ENCODE assay signal across 8 cellular contexts in genomic region chr1:82161651-82162238, GRCh38.
DNase-seq lines count a peak whose midpoint lies in the region; TF ChIP-seq lines count a peak whose summit lies in the region.

No MANE protein-coding gene starts in this region.

- H3K4me2 ChIP-seq in neural cell (ENCODE audit: low read length), result no peak overlapping the region

- TF ChIP-seq EP300 in neural cell (conservative IDR thresholded peaks at IDR 0.05; ENCODE audit: poor library complexity, severe bottlenecking), result peak; percentile 25

- no peak overlapping the region for H3K9ac ChIP-seq in neural cell (ENCODE audit: low read length)

- in situ Hi-C loops in G401 (cut with HindIII; ENCODE audit: low sequenced_read_pairs), result no loop called here

- H3K27me3 ChIP-seq in ascending aorta (no peaks in the 10 kb centered on the region), neural cell (ENCODE audit: insufficient read depth, low read depth, low read length) (no peaks in the 10 kb centered on the region)

- no peaks in the 10 kb centered on the region for H3K36me3 ChIP-seq in ascending aorta
- H3K36me3 ChIP-seq in neural cell (ENCODE audit: insufficient read depth, low read length), result no peaks in the 10 kb centered on the region

- H3K27ac ChIP-seq in ascending aorta, result no peak overlapping the region
- H3K27ac ChIP-seq in neural cell (ENCODE audit: low read length), result no peak overlapping the region

- no peaks in the 10 kb centered on the region for H3K4me1 ChIP-seq in ascending aorta

- POLR2A ChIA-PET in GM10248 (lab: Yijun Ruan, JAX), result no interaction called here

- no peaks in the 10 kb centered on the region for H3F3A ChIP-seq in neural cell (ENCODE audit: insufficient read depth, low read length, poor library complexity, severe bottlenecking)

- H4K20me1 ChIP-seq in neural cell (ENCODE audit: insufficient read depth), result no peaks in the 10 kb centered on the region

- TF ChIP-seq CTCF in GM10248 (IDR thresholded peaks at IDR 0.05; ENCODE audit: control extremely low read depth, extremely low read depth, low read depth, missing control alignments) (no peak), ascending aorta (IDR thresholded peaks at IDR 0.05) (no peak), neural cell (IDR thresholded peaks at IDR 0.05; ENCODE audit: poor library complexity, severe bottlenecking) (no peak)

- no peaks in the 10 kb centered on the region for H3K9me2 ChIP-seq in neural cell (ENCODE audit: insufficient read depth, low read length)

- CTCF ChIA-PET in GM10248 (lab: Yijun Ruan, JAX), result no interaction called here

- no peak for TF ChIP-seq RAD21 in neural cell (conservative IDR thresholded peaks at IDR 0.05)

- H3K9me3 ChIP-seq in ascending aorta (no peaks in the 10 kb centered on the region), neural cell (ENCODE audit: low read length) (no peaks in the 10 kb centered on the region)

- peak; percentile 12 for DNase-seq in GM10248 (ENCODE audit: extremely low spot score)
- DNase-seq in KG1 (lab: John Stamatoyannopoulos, UW), result peak; percentile 20
- no peak for DNase-seq in ascending aorta (ENCODE audit: low spot score in 2 of 2)
- no peak for DNase-seq in G401 (ENCODE audit: low spot score)
- no peak for DNase-seq in NCI-H526 treated with DMSO at 0.1 percent for 48 hours (lab: John Stamatoyannopoulos, UW)
- DNase-seq in NCI-H1436 treated with DMSO at 0.1 percent for 48 hours (lab: John Stamatoyannopoulos, UW), result no peak
- DNase-seq in C1 segment of cervical spinal cord (lab: John Stamatoyannopoulos, UW), result no peak

- no peaks in the 10 kb centered on the region for H3K79me2 ChIP-seq in neural cell (replicated peaks; ENCODE audit: insufficient read depth, low read length)

- no peak overlapping the region for H2AFZ ChIP-seq in neural cell (ENCODE audit: low read depth, low read length)

- intact Hi-C loops in ascending aorta (cut with DNase I), result loop anchor here (5.0 kb wide), 1 partner anchor 359 kb away; the partner anchor contains the start of gene ADGRL2

- H3K4me3 ChIP-seq in ascending aorta, result peak overlapping the region; percentile 17 to 35
- H3K4me3 ChIP-seq in neural cell (ENCODE audit: low read length), result no peak overlapping the region

TF ChIP-seq in neural cell, 6 proteins besides CTCF, POLR2A, EP300 and RAD21:
- TF ChIP-seq SMC3 (conservative IDR thresholded peaks at IDR 0.05; ENCODE audit: poor library complexity) (no peak), POLR2AphosphoS5 (IDR thresholded peaks at IDR 0.05) (no peak), EZH2 (IDR thresholded peaks at IDR 0.05; ENCODE audit: borderline replicate concordance, insufficient read depth, low read length, poor library complexity, severe bottlenecking) (no peak), REST (IDR thresholded peaks at IDR 0.05; ENCODE audit: borderline replicate concordance) (no peak), TAF1 (IDR thresholded peaks at IDR 0.05; ENCODE audit: low read depth) (no peak), MXI1 (conservative IDR thresholded peaks at IDR 0.05; ENCODE audit: poor library complexity, severe bottlenecking) (no peak)

Comparison
In these comparisons a context has a peak if more than half of its experiments do, and no peak if none do; other contexts are left out.
1. DNase-seq: peak in GM10248 (single experiment) and KG1 (single experiment); none in ascending aorta (0 of 2), G401 (single experiment), NCI-H526 treated with DMSO at 0.1 percent for 48 hours (single experiment), NCI-H1436 treated with DMSO at 0.1 percent for 48 hours (single experiment) and C1 segment of cervical spinal cord (0 of 14).